ENCODE assay signal across 8 cellular contexts in genomic region chr1:41495171-41495948, GRCh38. TPM values are rescaled to one million over a fixed set of nuclear protein-coding genes. Genes with fewer than 3 reads are reported as not detected.
DNase-seq lines count a peak whose midpoint lies in the region; ATAC-seq and TF ChIP-seq lines count a peak whose summit lies in the region.

No MANE protein-coding gene starts in this region.

- H3K27ac Mint-ChIP-seq in T-helper 2 cell treated with Interferon-gamma antibody and Interleukin-4, amounts not matched to agents 5 μg/mL and 100 μg/mL, for 36 hours, result no peak overlapping the region

- H3F3A ChIP-seq in GM23248 (ENCODE audit: insufficient read depth), result no peaks in the 10 kb centered on the region

- in situ Hi-C loops in GM23248 (cut with MboI), result no loop called here

- intact Hi-C loops in A673 (cut with micrococcal nuclease; ENCODE audit: unreplicated experiment), result no loop called here

- H3K27ac ChIP-seq in A673 (ENCODE audit: low read depth, low read length, poor library complexity, severe bottlenecking) (peak overlapping the region; percentile 92), GM23248 (no peak overlapping the region)

- DNase-seq in A673 (ENCODE audit: low spot score) (peak; percentile 69), GM23248 (peak; percentile 35), fibroblast of pulmonary artery (ENCODE audit: low read depth) (peak; percentile 31), retinal pigment epithelial cell (ENCODE audit: low read depth) (no peak), GOT3 (lab: John Stamatoyannopoulos, UW) (no peak)
- DNase-seq in T-helper 2 cell treated with Interferon-gamma antibody and Interleukin-4, amounts not matched to agents 5 μg/mL and 100 μg/mL, for 36 hours (ENCODE audit: low spot score), result peak; percentile 23

- 89 to 96% methylated on average over 17 to 19 of the region's 19 CpGs for WGBS in GM23248 (ENCODE audit: low coverage in 1 of 2, low lambda C conversion rate in 2 of 2, missing lambda C conversion rate in 2 of 2), 2 experiments

- peak overlapping the region; percentile 60 for H3K4me3 Mint-ChIP-seq in T-helper 2 cell treated with Interferon-gamma antibody and Interleukin-4, amounts not matched to agents 5 μg/mL and 100 μg/mL, for 36 hours

- H3K9me3 ChIP-seq in A673 (ENCODE audit: low read depth, low read length, poor library complexity, severe bottlenecking) (no peaks in the 10 kb centered on the region), GM23248 (ENCODE audit: low read depth) (no peaks in the 10 kb centered on the region)

- no peaks in the 10 kb centered on the region for H3K27me3 Mint-ChIP-seq in T-helper 2 cell treated with Interferon-gamma antibody and Interleukin-4, amounts not matched to agents 5 μg/mL and 100 μg/mL, for 36 hours (ENCODE audit: low read depth)

- peaks cover 3% of the 10 kb centered on the region for H3K4me1 Mint-ChIP-seq in T-helper 2 cell treated with Interferon-gamma antibody and Interleukin-4, amounts not matched to agents 5 μg/mL and 100 μg/mL, for 36 hours (ENCODE audit: low read depth)

- H3K9me3 Mint-ChIP-seq in T-helper 2 cell treated with Interferon-gamma antibody and Interleukin-4, amounts not matched to agents 5 μg/mL and 100 μg/mL, for 36 hours, result no peaks in the 10 kb centered on the region

- no peak overlapping the region for H3K4me2 ChIP-seq in GM23248 (ENCODE audit: unreplicated experiment)

- BruUV-seq in A673 (replicated peaks; lab: Mats Ljungman, UMichigan), result no TSS peak

- no peaks in the 10 kb centered on the region for H4K20me1 ChIP-seq in GM23248 (ENCODE audit: insufficient read depth)

- H3K36me3 ChIP-seq in A673 (ENCODE audit: insufficient read depth, low read length, poor library complexity, severe bottlenecking), result no peaks in the 10 kb centered on the region
- no peaks in the 10 kb centered on the region for H3K36me3 ChIP-seq in GM23248 (ENCODE audit: low read depth)

- H3K4me3 ChIP-seq in A673 (ENCODE audit: low read depth, low read length, poor library complexity, severe bottlenecking) (peak overlapping the region; percentile 40), GM23248 (peak overlapping the region; percentile 65; the same call in 1 of the 2 replicates), fibroblast of pulmonary artery (replicated peaks; ENCODE audit: low read depth, low read length) (no peak overlapping the region), retinal pigment epithelial cell (ENCODE audit: low read length) (no peak overlapping the region)

- POLR2A ChIA-PET in A673 (lab: Charles Lee; ENCODE audit: low non-redundant PET), result no interaction called here

- peak overlapping the region; percentile 73; the same call in 1 of the 2 replicates for H2AFZ ChIP-seq in GM23248

- no peaks in the 10 kb centered on the region for H3K9me2 ChIP-seq in GM23248 (ENCODE audit: insufficient read depth)

- H3K4me1 ChIP-seq in A673 (ENCODE audit: insufficient read depth, low read length, poor library complexity, severe bottlenecking) (peaks cover 10% of the 10 kb centered on the region), GM23248 (ENCODE audit: insufficient read depth) (peaks cover 23% of the 10 kb centered on the region; the same call in 1 of the 2 replicates)

- CTCF ChIA-PET in A673 (lab: Charles Lee), result no interaction called here

- no peaks in the 10 kb centered on the region for H3K27me3 ChIP-seq in A673 (replicated peaks; ENCODE audit: insufficient read depth, low read depth, low read length, poor library complexity)
- no peaks in the 10 kb centered on the region for H3K27me3 ChIP-seq in GM23248 (replicated peaks; ENCODE audit: insufficient read depth)

- H3K9ac ChIP-seq in GM23248, result peak overlapping the region; percentile 80

- TF ChIP-seq CTCF in A673 (conservative IDR thresholded peaks at IDR 0.05; ENCODE audit: low read depth, low read length), result peak; percentile 60
- peak; percentile 26 for TF ChIP-seq CTCF in fibroblast of pulmonary artery (IDR thresholded peaks at IDR 0.05; ENCODE audit: low read length, missing control alignments)
- peak; percentile 49 for TF ChIP-seq CTCF in retinal pigment epithelial cell (conservative IDR thresholded peaks at IDR 0.05; ENCODE audit: low read depth, low read length)

- no peak for ATAC-seq in HG03280 (IDR thresholded peaks at IDR 0.05; ENCODE audit: unreplicated experiment)
- no peak for ATAC-seq in HG02642 (IDR thresholded peaks at IDR 0.05; ENCODE audit: poor library complexity, unreplicated experiment)

- H3K36me3 Mint-ChIP-seq in T-helper 2 cell treated with Interferon-gamma antibody and Interleukin-4, amounts not matched to agents 5 μg/mL and 100 μg/mL, for 36 hours (ENCODE audit: low read depth), result no peaks in the 10 kb centered on the region

- no peaks in the 10 kb centered on the region for H3K79me2 ChIP-seq in GM23248 (ENCODE audit: insufficient read depth)

RNA-seq across cellular contexts. Expression of gene EDN2, which starts 10.9 kb away (rescaled TPM):
- not detected in 2 replicates for total RNA-seq in A673 (2021)
- total RNA-seq in GM23248 (2014; rRNA removed; shearing (Covaris generic)), result not detected in 2 replicates
- polyA plus RNA-seq in GM23248 (2016; fragmentation: Nextera tagmentation; extraction: Ambion mirVana), result not detected in 2 replicates

Comparison
In these comparisons a context has a peak if more than half of its experiments do, and no peak if none do; other contexts are left out.
1. DNase-seq: peak in A673 (single experiment), GM23248 (single experiment), T-helper 2 cell treated with Interferon-gamma antibody and Interleukin-4, amounts not matched to agents 5 μg/mL and 100 μg/mL, for 36 hours (single experiment) and fibroblast of pulmonary artery (single experiment); none in retinal pigment epithelial cell (single experiment) and GOT3 (single experiment).
2. H3K4me3 ChIP-seq: peak in A673 (single experiment) and GM23248 (single experiment); none in fibroblast of pulmonary artery (single experiment) and retinal pigment epithelial cell (single experiment).
3. Peak in every context shown above with its lines, with median percentiles within 50 percentile points of each other: CTCF ChIP-seq.